8 cellular contexts compared by ENCODE assay signal in the genomic region with DNA sequence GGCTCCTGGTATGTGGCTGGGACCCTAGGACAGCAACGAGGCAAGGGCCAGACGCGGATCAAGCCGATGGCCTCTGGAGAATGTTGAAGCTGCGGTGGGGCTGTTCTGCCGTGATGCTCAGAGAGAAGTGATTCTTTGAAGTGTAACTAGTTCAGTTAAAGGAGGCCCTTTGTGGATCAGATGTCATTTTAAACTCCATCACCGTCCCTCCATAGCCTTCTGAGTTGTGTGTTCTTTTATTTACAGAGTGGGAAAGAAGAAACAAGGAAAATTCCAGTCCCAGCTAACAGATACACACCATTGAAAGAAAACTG. TPM values are rescaled to one million over a fixed set of nuclear protein-coding genes. Genes with fewer than 3 reads are reported as not detected.
DNase-seq lines count a peak whose midpoint lies in the region; ATAC-seq and TF ChIP-seq lines count a peak whose summit lies in the region.

No MANE protein-coding gene starts in this region.

- H3K9ac ChIP-seq in liver (ENCODE audit: low read depth in 1 of 2, low read length in 2 of 2) = peak overlapping the region; percentile 75 to 91

- TF ChIP-seq CTCF in adrenal gland (IDR thresholded peaks at IDR 0.05) (no peak), liver (IDR thresholded peaks at IDR 0.05; ENCODE audit: low read depth, low read length, missing input control) (no peak), thyroid gland (IDR thresholded peaks at IDR 0.05) (no peak)

- ATAC-seq in HG02852 (IDR thresholded peaks at IDR 0.05; ENCODE audit: unreplicated experiment) = no peak

- H3K36me3 ChIP-seq in adrenal gland (replicated peaks in 1 of 2) (peaks cover 0 to 31% of the 10 kb centered on the region in 2 donors), liver (ENCODE audit: control insufficient read depth in 4 of 4, insufficient read depth in 3 of 4, low read depth in 1 of 4, low read length in 3 of 4) (peaks cover 4 to 26% (median 13%) of the 10 kb centered on the region in 4 donors), thyroid gland (peaks cover 14 to 15% of the 10 kb centered on the region in 2 donors)

- TF ChIP-seq RAD21 in liver (IDR thresholded peaks at IDR 0.05) = no peak

- POLR2A ChIA-PET in activated CD4-positive, alpha-beta T cell treated with anti-CD3 and anti-CD28 coated beads, Interleukin-2, amount 10 ng/mL, durations not matched to agents 7 days and 5 days (lab: Charles Lee) = interaction anchor here (0.6 kb wide), 1 partner anchor 64 kb away, joined by 3 read pairs; no protein-coding TSS in a partner anchor

- TF ChIP-seq POLR2A in adrenal gland (IDR thresholded peaks at IDR 0.05) = no peak
- TF ChIP-seq POLR2A in thyroid gland (IDR thresholded peaks at IDR 0.05) = no peak

- H3K27ac ChIP-seq in adrenal gland (peak overlapping the region; percentile 72 to 99 (median 95)), liver (ENCODE audit: low read depth in 1 of 2, low read length in 2 of 2) (peak overlapping the region; percentile 92 to 93), thyroid gland (peak overlapping the region; percentile 83 to 99 (median 93))

- WGBS in adrenal gland, 4 donors = 0 to 1% (median 0%) methylated on average over 4 to 7 of the region's 7 CpGs
- WGBS in liver = under 1% methylated on average over 7 of the region's 7 CpGs
- WGBS in thyroid gland, 2 donors = 0 to 1% methylated on average over 7 of the region's 7 CpGs

- H3K27me3 ChIP-seq in adrenal gland (no peaks in the 10 kb centered on the region), liver (ENCODE audit: control insufficient read depth in 4 of 4, insufficient read depth in 4 of 4, low read length in 3 of 4) (no peaks in the 10 kb centered on the region), thyroid gland (no peaks in the 10 kb centered on the region)

- peaks cover 39% of the 10 kb centered on the region for H3K4me1 Mint-ChIP-seq in activated CD4-positive, alpha-beta T cell treated with anti-CD3 and anti-CD28 coated beads, Interleukin-2, amount 10 ng/mL, durations not matched to agents 7 days and 5 days

- no peak for DNase-seq in activated CD4-positive, alpha-beta T cell treated with anti-CD3 and anti-CD28 coated beads, Interleukin-2, amount 10 ng/mL, durations not matched to agents 7 days and 5 days
- DNase-seq in activated CD4-positive, alpha-beta T cell treated with anti-CD3 and anti-CD28 coated beads for 4 hours = no peak
- no peak for DNase-seq in adrenal gland
- DNase-seq in thyroid gland = no peak
- no peak for DNase-seq in OCI-M1 (lab: John Stamatoyannopoulos, UW)
- DNase-seq in iPS-NIHi7 (ENCODE audit: extremely low spot score) = no peak

- H3K4me3 Mint-ChIP-seq in activated CD4-positive, alpha-beta T cell treated with anti-CD3 and anti-CD28 coated beads, Interleukin-2, amount 10 ng/mL, durations not matched to agents 7 days and 5 days = peak overlapping the region; percentile 94

- CTCF ChIA-PET in activated CD4-positive, alpha-beta T cell treated with anti-CD3 and anti-CD28 coated beads, Interleukin-2, amount 10 ng/mL, durations not matched to agents 7 days and 5 days (lab: Charles Lee) = interaction anchor here (0.9 to 2.2 kb wide), 4 partner anchors 8 to 92 kb away, joined by 3 to 9 read pairs (median 4); no protein-coding TSS in a partner anchor

- peak overlapping the region; percentile 100 for H3K27ac Mint-ChIP-seq in activated CD4-positive, alpha-beta T cell treated with anti-CD3 and anti-CD28 coated beads, Interleukin-2, amount 10 ng/mL, durations not matched to agents 7 days and 5 days

- no peaks in the 10 kb centered on the region for H3K27me3 Mint-ChIP-seq in activated CD4-positive, alpha-beta T cell treated with anti-CD3 and anti-CD28 coated beads, Interleukin-2, amount 10 ng/mL, durations not matched to agents 7 days and 5 days

- H3K4me3 ChIP-seq in adrenal gland = peak overlapping the region in 3 of 4 donors; percentile 44 to 92 (median 56)
- H3K4me3 ChIP-seq in liver (ENCODE audit: low read depth in 1 of 3, low read length in 3 of 3) = peak overlapping the region; percentile 84 to 100 (median 96)
- peak overlapping the region; percentile 59 to 87 (median 87) for H3K4me3 ChIP-seq in thyroid gland (replicated peaks in 1 of 3)

- H3K9me3 Mint-ChIP-seq in activated CD4-positive, alpha-beta T cell treated with anti-CD3 and anti-CD28 coated beads, Interleukin-2, amount 10 ng/mL, durations not matched to agents 7 days and 5 days = no peaks in the 10 kb centered on the region

- intact Hi-C loops in adrenal gland (cut with DNase I) (loop anchor here in 1 of 2 donors (5.0 kb wide), 1 partner anchor 94 kb away; the partner anchor contains the start of gene PPP3R1), thyroid gland (cut with DNase I) (loop anchor here (5.0 kb wide), 2 partner anchors 94 to 96 kb away; partner anchors contain the start of genes C1D and PPP3R1)

- H3K4me1 ChIP-seq in adrenal gland (replicated peaks in 1 of 2) (peaks cover 10 to 23% of the 10 kb centered on the region in 2 donors), liver (ENCODE audit: control insufficient read depth in 4 of 4, insufficient read depth in 4 of 4, low read length in 3 of 4) (peaks cover 4 to 28% (median 23%) of the 10 kb centered on the region in 4 donors), thyroid gland (peaks cover 9 to 23% of the 10 kb centered on the region in 2 donors)

- H3K36me3 Mint-ChIP-seq in activated CD4-positive, alpha-beta T cell treated with anti-CD3 and anti-CD28 coated beads, Interleukin-2, amount 10 ng/mL, durations not matched to agents 7 days and 5 days (ENCODE audit: low read depth) = peaks cover 22% of the 10 kb centered on the region

- no peaks in the 10 kb centered on the region for H3K9me3 ChIP-seq in adrenal gland (replicated peaks in 1 of 3)
- H3K9me3 ChIP-seq in liver (ENCODE audit: control insufficient read depth in 4 of 4, low read length in 3 of 4) = no peaks in the 10 kb centered on the region
- no peaks in the 10 kb centered on the region for H3K9me3 ChIP-seq in thyroid gland

TF ChIP-seq in liver, 16 proteins besides CTCF, POLR2A, EP300 and RAD21:
- no peak for TF ChIP-seq HNF4G (IDR thresholded peaks at IDR 0.05)
- no peak for TF ChIP-seq SP1 (IDR thresholded peaks at IDR 0.05)
- TF ChIP-seq, protein P1, sequence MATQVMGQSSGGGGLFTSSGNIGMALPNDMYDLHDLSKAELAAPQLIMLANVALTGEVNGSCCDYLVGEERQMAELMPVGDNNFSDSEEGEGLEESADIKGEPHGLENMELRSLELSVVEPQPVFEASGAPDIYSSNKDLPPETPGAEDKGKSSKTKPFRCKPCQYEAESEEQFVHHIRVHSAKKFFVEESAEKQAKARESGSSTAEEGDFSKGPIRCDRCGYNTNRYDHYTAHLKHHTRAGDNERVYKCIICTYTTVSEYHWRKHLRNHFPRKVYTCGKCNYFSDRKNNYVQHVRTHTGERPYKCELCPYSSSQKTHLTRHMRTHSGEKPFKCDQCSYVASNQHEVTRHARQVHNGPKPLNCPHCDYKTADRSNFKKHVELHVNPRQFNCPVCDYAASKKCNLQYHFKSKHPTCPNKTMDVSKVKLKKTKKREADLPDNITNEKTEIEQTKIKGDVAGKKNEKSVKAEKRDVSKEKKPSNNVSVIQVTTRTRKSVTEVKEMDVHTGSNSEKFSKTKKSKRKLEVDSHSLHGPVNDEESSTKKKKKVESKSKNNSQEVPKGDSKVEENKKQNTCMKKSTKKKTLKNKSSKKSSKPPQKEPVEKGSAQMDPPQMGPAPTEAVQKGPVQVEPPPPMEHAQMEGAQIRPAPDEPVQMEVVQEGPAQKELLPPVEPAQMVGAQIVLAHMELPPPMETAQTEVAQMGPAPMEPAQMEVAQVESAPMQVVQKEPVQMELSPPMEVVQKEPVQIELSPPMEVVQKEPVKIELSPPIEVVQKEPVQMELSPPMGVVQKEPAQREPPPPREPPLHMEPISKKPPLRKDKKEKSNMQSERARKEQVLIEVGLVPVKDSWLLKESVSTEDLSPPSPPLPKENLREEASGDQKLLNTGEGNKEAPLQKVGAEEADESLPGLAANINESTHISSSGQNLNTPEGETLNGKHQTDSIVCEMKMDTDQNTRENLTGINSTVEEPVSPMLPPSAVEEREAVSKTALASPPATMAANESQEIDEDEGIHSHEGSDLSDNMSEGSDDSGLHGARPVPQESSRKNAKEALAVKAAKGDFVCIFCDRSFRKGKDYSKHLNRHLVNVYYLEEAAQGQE (IDR thresholded peaks at IDR 0.05) = no peak
- TF ChIP-seq EGR1 (IDR thresholded peaks at IDR 0.05; ENCODE audit: low read depth in 2 of 2) = no peak
- no peak for TF ChIP-seq TAF1 (conservative IDR thresholded peaks at IDR 0.05)
- TF ChIP-seq GABPA (IDR thresholded peaks at IDR 0.05 in 1 of 2, conservative IDR thresholded peaks at IDR 0.05 in 1 of 2) = no peak
- TF ChIP-seq MAX (IDR thresholded peaks at IDR 0.05) = no peak
- no peak for TF ChIP-seq RXRA (IDR thresholded peaks at IDR 0.05)
- TF ChIP-seq HNF4A (conservative IDR thresholded peaks at IDR 0.05) = no peak
- TF ChIP-seq FOXA1 (IDR thresholded peaks at IDR 0.05) = no peak
- TF ChIP-seq JUND (IDR thresholded peaks at IDR 0.05) = no peak

RNA-seq across cellular contexts. Expression of gene PNO1, which starts 0.4 kb away (rescaled TPM):
- total RNA-seq in activated CD4-positive, alpha-beta T cell treated with anti-CD3 and anti-CD28 coated beads, Interleukin-2, amount 10 ng/mL, durations not matched to agents 7 days and 5 days = 10 to 100 TPM; 10.9 to 12.0 TPM
- 10 to 100 TPM in 6 of 8 donors, 1 to 10 TPM in 2; 6.3 to 23.2 (median 14.8) TPM for total RNA-seq in adrenal gland
- polyA plus RNA-seq in adrenal gland = 10 to 100 TPM in 1 of 3 donors, 1 to 10 TPM in 2; 6.0 to 25.5 (median 9.1) TPM
- 1 to 10 TPM; 5.5 to 9.5 TPM for total RNA-seq in liver
- polyA plus RNA-seq in liver = 1 to 10 TPM; 7.9 to 8.9 TPM
- 10 to 100 TPM; 13.2 to 23.2 (median 18.5) TPM for total RNA-seq in thyroid gland
